10 cellular contexts compared by ENCODE assay signal in genomic region chr18:46732801-46733200, GRCh38. TPM values are rescaled to one million over a fixed set of nuclear protein-coding genes. Genes with fewer than 3 reads are reported as not detected.
"Had no signal": no experiment of that assay in that cellular context is flagged by ENCODE, and none has a peak within 500 bp of the region (broad histone marks: within the 10 kb centered on the region; RNA-seq: fewer than 3 reads in every experiment).

No MANE protein-coding gene starts in this region.

- H3K4me3 Mint-ChIP-seq: HFFc6 had no signal

- H3K36me3 ChIP-seq: HAP-1 had no signal

- ATAC-seq: HCT116, K562 had no signal

- H3K4me1 ChIP-seq: HAP-1 had no signal

- H3K9ac ChIP-seq: GM23248 had no signal

- H3K27ac ChIP-seq: GM23248, HL-60 had no signal

- H3K4me3 ChIP-seq: GM23248, HAP-1, K562 had no signal

- H3K27ac Mint-ChIP-seq: HFFc6 had no signal

- DNase-seq: GM23248, GOT3, H7, HFFc6, IMR-90 had no signal

RNA-seq across cellular contexts. Expression of gene ST8SIA5, which starts 24.1 kb away (rescaled TPM):
- total RNA-seq: GM23248, HT-29, IMR-90 had no signal
- polyA plus RNA-seq: GM23248 had no signal
